ENCODE assay signal across 8 cellular contexts in genomic region chr17:7483238-7484066, GRCh38. TPM values are rescaled to one million over a fixed set of nuclear protein-coding genes. Genes with fewer than 3 reads are reported as not detected.
DNase-seq lines count a peak whose midpoint lies in the region; ATAC-seq and TF ChIP-seq lines count a peak whose summit lies in the region.

No MANE protein-coding gene starts in this region.

- H3K27me3 ChIP-seq in mononuclear cell (ENCODE audit: insufficient read depth, low read length): no peaks in the 10 kb centered on the region

- peak overlapping the region; percentile 87 for H3K27ac ChIP-seq in epithelial cell of prostate

- peak; percentile 90 for DNase-seq in Caki2 (ENCODE audit: low read depth)
- DNase-seq in OCI-M1 (lab: John Stamatoyannopoulos, UW): peak; percentile 99
- peak; percentile 82 for DNase-seq in activated T-cell treated with anti-CD3 and anti-CD28 coated beads for 48 hours (ENCODE audit: low read depth)
- peak; percentile 65 for DNase-seq in epithelial cell of prostate (ENCODE audit: low read depth, low spot score)
- DNase-seq in stimulated activated CD8-positive, alpha-beta memory T cell treated with anti-CD3 and anti-CD28 coated beads, Interleukin-2, amount 100 ng/mL, for 1 hour (ENCODE audit: low read depth in 2 of 2): peak; percentile 86 to 91

- no peak for TF ChIP-seq RAD21 in Ishikawa (IDR thresholded peaks at IDR 0.05; ENCODE audit: low read depth)

- ATAC-seq in GM21576 (IDR thresholded peaks at IDR 0.05; ENCODE audit: unreplicated experiment): peak; percentile 17

- peaks cover 62% of the 10 kb centered on the region for H3K4me1 ChIP-seq in mononuclear cell (ENCODE audit: insufficient read depth, low read length)

- TF ChIP-seq EP300 in Ishikawa (IDR thresholded peaks at IDR 0.05; ENCODE audit: borderline replicate concordance): no peak

- in situ Hi-C loops in Caki2 (cut with HindIII; ENCODE audit: low pct_unique_long_range_greater_than_20kb, low sequenced_read_pairs): no loop called here

- no peaks in the 10 kb centered on the region for H3K9me3 ChIP-seq in mononuclear cell (ENCODE audit: low read depth, low read length)

- peak overlapping the region; percentile 98 for H3K4me3 ChIP-seq in mononuclear cell (ENCODE audit: low read length)

TF ChIP-seq in Ishikawa, 13 proteins besides CTCF, POLR2A, EP300 and RAD21:
- TF ChIP-seq TCF12 (IDR thresholded peaks at IDR 0.05; ENCODE audit: low read depth): peak; percentile 20; the same call in 1 of the 2 replicates
- TF ChIP-seq, protein P1, sequence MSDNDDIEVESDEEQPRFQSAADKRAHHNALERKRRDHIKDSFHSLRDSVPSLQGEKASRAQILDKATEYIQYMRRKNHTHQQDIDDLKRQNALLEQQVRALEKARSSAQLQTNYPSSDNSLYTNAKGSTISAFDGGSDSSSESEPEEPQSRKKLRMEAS (IDR thresholded peaks at IDR 0.05): peak; percentile 62; the same call in 1 of the 2 replicates
- TF ChIP-seq CREB1 (IDR thresholded peaks at IDR 0.05; ENCODE audit: low read depth): peak; percentile 69
- TF ChIP-seq NFIC (IDR thresholded peaks at IDR 0.05): no peak
- TF ChIP-seq YY1 (IDR thresholded peaks at IDR 0.05; ENCODE audit: low read depth): peak; percentile 86

RNA-seq across cellular contexts. Expression of gene POLR2A, which starts 0.7 kb away (rescaled TPM):
- 10.9 and 11.8 TPM in 2 replicates for total RNA-seq in Caki2 (2014; rRNA removed; shearing (Covaris generic); ENCODE audit: low replicate concordance)
- 174 TPM for total RNA-seq in mononuclear cell

RNA-seq across cellular contexts. Expression of gene SLC35G6, which starts 2.2 kb away (rescaled TPM):
- total RNA-seq in Caki2 (2014; rRNA removed; shearing (Covaris generic); ENCODE audit: low replicate concordance): not detected in 2 replicates
- not detected for total RNA-seq in mononuclear cell

RNA-seq across cellular contexts. Expression of gene ZBTB4, which starts 4.0 kb away (rescaled TPM):
- total RNA-seq in Caki2 (2014; rRNA removed; shearing (Covaris generic); ENCODE audit: low replicate concordance): 4.6 and 5.8 TPM in 2 replicates
- 30.9 TPM for total RNA-seq in mononuclear cell

RNA-seq across cellular contexts. Expression of gene CHRNB1, which starts 38.6 kb away (rescaled TPM):
- 4.0 and 11.0 TPM in 2 replicates for total RNA-seq in Caki2 (2014; rRNA removed; shearing (Covaris generic); ENCODE audit: low replicate concordance)
- total RNA-seq in mononuclear cell: 3.3 TPM

RNA-seq across cellular contexts. Expression of gene FGF11, which starts 44.1 kb away (rescaled TPM):
- total RNA-seq in Caki2 (2014; rRNA removed; shearing (Covaris generic); ENCODE audit: low replicate concordance): 0.06 and 0.98 TPM in 2 replicates
- 0.21 TPM for total RNA-seq in mononuclear cell

Comparison
In these comparisons a context has a peak if more than half of its experiments do, and no peak if none do; other contexts are left out.
1. Peak in every context shown above with its lines: DNase-seq, ATAC-seq, H3K4me3 ChIP-seq and H3K27ac ChIP-seq.
2. RNA of gene POLR2A, which starts 0.7 kb away (total RNA-seq): 174 TPM in mononuclear cell (single experiment); 10.9 to 11.8 TPM in Caki2; every median in the first group is over 10 times any median in the second.